In the genomic region with DNA sequence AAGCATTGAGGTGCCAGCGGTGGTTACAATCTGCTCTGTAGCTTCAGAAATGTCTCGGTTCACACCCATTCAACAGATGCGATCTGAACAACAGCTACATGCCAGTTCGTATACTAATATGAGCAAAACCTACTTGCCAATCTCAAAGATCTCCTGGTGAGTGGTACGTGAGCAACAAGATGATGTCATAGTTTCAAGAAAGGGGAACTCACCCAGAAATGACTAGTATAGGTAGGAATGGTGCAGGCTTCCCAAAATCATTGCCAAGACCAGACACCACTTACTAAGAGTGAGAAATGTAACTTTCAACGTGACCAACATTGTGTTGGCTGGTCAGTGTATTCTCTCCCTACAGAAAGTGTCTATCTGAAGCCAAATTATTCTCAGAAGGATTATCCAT, we compare ENCODE assay signal across 15 cellular contexts.
DNase-seq lines count a peak whose midpoint lies in the region; ATAC-seq and TF ChIP-seq lines count a peak whose summit lies in the region.
"Had no signal": no experiment of that assay in that cellular context is flagged by ENCODE, and none has a peak within 500 bp of the region (broad histone marks: within the 10 kb centered on the region; RNA-seq: fewer than 3 reads in every experiment).

No MANE protein-coding gene starts in this region.

- H3K4me3 ChIP-seq in HEK293 (ENCODE audit: low read depth, low read length) = no peak overlapping the region
- H3K4me3 ChIP-seq: gastrocnemius medialis had no signal

- no peak for ATAC-seq in GM19455 (IDR thresholded peaks at IDR 0.05; ENCODE audit: unreplicated experiment)
- no peak for ATAC-seq in HG03280 (IDR thresholded peaks at IDR 0.05; ENCODE audit: unreplicated experiment)
- ATAC-seq: gastrocnemius medialis had no signal

- H3K27ac ChIP-seq in HEK293 (ENCODE audit: extremely low read depth, low read depth, low read length) = no peak overlapping the region
- H3K27ac ChIP-seq: gastrocnemius medialis, parathyroid adenoma had no signal

- H3K9me3 ChIP-seq in HEK293 (ENCODE audit: control insufficient read depth, insufficient read depth, low read depth, low read length) = no peaks in the 10 kb centered on the region
- H3K9me3 ChIP-seq: gastrocnemius medialis had no signal

- no peaks in the 10 kb centered on the region for H3K36me3 ChIP-seq in HEK293 (ENCODE audit: control insufficient read depth in 2 of 2, insufficient read depth in 1 of 2, low read length in 2 of 2)
- H3K36me3 ChIP-seq: gastrocnemius medialis had no signal

- POLR2A ChIA-PET in HEK293 (lab: Yijun Ruan, JAX) = no interaction called here

- CTCF ChIA-PET in HEK293 (lab: Yijun Ruan, JAX) = interaction anchor here (0.5 kb wide), 1 partner anchor 1081 kb away, joined by 3 read pairs; the partner anchor contains the start of gene FAM111A

- DNase-seq in AG20443 (ENCODE audit: low spot score) (peak; percentile 57), amniotic epithelial cell (ENCODE audit: low read depth) (peak; percentile 83), iPS-NIHi7 (ENCODE audit: extremely low spot score) (peak; percentile 0), NCI-H1436 (lab: John Stamatoyannopoulos, UW) (no peak)
- no peak for DNase-seq in stimulated activated naive CD4-positive, alpha-beta T cell (lab: John Stamatoyannopoulos, UW)
- DNase-seq: activated CD4-positive, CD25-positive, alpha-beta regulatory T cell; caudate nucleus; gastrocnemius medialis; KG1; NCI-H446; SHP77 treated with DMSO at 0.1 percent for 48 hours had no signal

- no peaks in the 10 kb centered on the region for H3K4me1 ChIP-seq in HEK293 (ENCODE audit: control insufficient read depth, insufficient read depth, low read length)
- H3K4me1 ChIP-seq: parathyroid adenoma had no signal

- no peak for TF ChIP-seq CTCF in HEK293 (tag by site-specific recombination; IDR thresholded peaks at IDR 0.05)

TF ChIP-seq in HEK293, 187 proteins besides CTCF, POLR2A, EP300 and RAD21:
- TF ChIP-seq ZBTB6 (tag by site-specific recombination; IDR thresholded peaks at IDR 0.05) (no peak), GLI2 (tag by site-specific recombination; IDR thresholded peaks at IDR 0.05; ENCODE audit: borderline replicate concordance, low read depth) (no peak), ZNF704 (tag by site-specific recombination; IDR thresholded peaks at IDR 0.05) (no peak), ZNF785 (tag by site-specific recombination; IDR thresholded peaks at IDR 0.05) (no peak)
- TF ChIP-seq, protein P1, sequence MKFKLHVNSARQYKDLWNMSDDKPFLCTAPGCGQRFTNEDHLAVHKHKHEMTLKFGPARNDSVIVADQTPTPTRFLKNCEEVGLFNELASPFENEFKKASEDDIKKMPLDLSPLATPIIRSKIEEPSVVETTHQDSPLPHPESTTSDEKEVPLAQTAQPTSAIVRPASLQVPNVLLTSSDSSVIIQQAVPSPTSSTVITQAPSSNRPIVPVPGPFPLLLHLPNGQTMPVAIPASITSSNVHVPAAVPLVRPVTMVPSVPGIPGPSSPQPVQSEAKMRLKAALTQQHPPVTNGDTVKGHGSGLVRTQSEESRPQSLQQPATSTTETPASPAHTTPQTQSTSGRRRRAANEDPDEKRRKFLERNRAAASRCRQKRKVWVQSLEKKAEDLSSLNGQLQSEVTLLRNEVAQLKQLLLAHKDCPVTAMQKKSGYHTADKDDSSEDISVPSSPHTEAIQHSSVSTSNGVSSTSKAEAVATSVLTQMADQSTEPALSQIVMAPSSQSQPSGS (tag by site-specific recombination; IDR thresholded peaks at IDR 0.05; ENCODE audit: low read depth) = peak; percentile 46

Comparison
In these comparisons a context has a peak if more than half of its experiments do, and no peak if none do; other contexts are left out.
1. DNase-seq: peak in AG20443 (single experiment), amniotic epithelial cell (single experiment) and iPS-NIHi7 (single experiment); none in stimulated activated naive CD4-positive, alpha-beta T cell (0 of 6) and NCI-H1436 (single experiment).